17 cellular contexts compared by ENCODE assay signal in genomic region chr14:95039259-95039992, GRCh38.
DNase-seq lines count a peak whose midpoint lies in the region; ATAC-seq and TF ChIP-seq lines count a peak whose summit lies in the region.
"Had no signal": no experiment of that assay in that cellular context is flagged by ENCODE, and none has a peak within 500 bp of the region (broad histone marks: within the 10 kb centered on the region; RNA-seq: fewer than 3 reads in every experiment).

No MANE protein-coding gene starts in this region.

- DNase-seq in activated effector memory CD4-positive, alpha-beta T cell treated with anti-CD3 and anti-CD28 coated beads, Interleukin-2, amount 50 U/mL, for 16 hours, result peak; percentile 37
- DNase-seq in activated effector memory CD4-positive, alpha-beta T cell treated with Interleukin-2 at 50 U/mL for 16 hours, result no peak
- peak; percentile 51 for DNase-seq in RWPE2 (ENCODE audit: low spot score)
- DNase-seq in lung (ENCODE audit: low spot score), result peak; percentile 22
- peak; percentile 45 for DNase-seq in type B pancreatic cell (ENCODE audit: extremely low spot score, unreplicated experiment)
- DNase-seq in globus pallidus (ENCODE audit: low spot score), result no peak
- no peak for DNase-seq in GDM1 (lab: John Stamatoyannopoulos, UW)
- DNase-seq in AG20443 (ENCODE audit: low spot score), result no peak
- DNase-seq: AML-193, COR-L47, DMS53, NCI-H1417 treated with DMSO at 0.1 percent for 48 hours, NCI-H1930, NCI-H748 treated with DMSO at 0.1 percent for 48 hours, PC-3 had no signal

- no peaks in the 10 kb centered on the region for H3K9me3 Mint-ChIP-seq in type B pancreatic cell

- ATAC-seq in RWPE2 (ENCODE audit: low read depth), result no peak
- ATAC-seq in lung (ENCODE audit: insufficient read depth, low FRiP score), result no peak
- ATAC-seq: PC-3 had no signal

- H3K4me1 Mint-ChIP-seq in type B pancreatic cell (ENCODE audit: unreplicated experiment), result peaks cover 16% of the 10 kb centered on the region

- H3K4me3 Mint-ChIP-seq in type B pancreatic cell, result no peak overlapping the region

- H3K27ac ChIP-seq in RWPE2 (ENCODE audit: poor library complexity, severe bottlenecking) (no peak overlapping the region), lung (ENCODE audit: low read depth in 1 of 2, low read length in 1 of 2) (no peak overlapping the region)
- H3K27ac ChIP-seq: RWPE1, SJSA1 had no signal

- H3K27ac Mint-ChIP-seq in type B pancreatic cell, result no peak overlapping the region

- no peaks in the 10 kb centered on the region for H3K4me1 ChIP-seq in RWPE2 (ENCODE audit: insufficient read depth, poor library complexity, severe bottlenecking)
- no peaks in the 10 kb centered on the region for H3K4me1 ChIP-seq in lung (ENCODE audit: control insufficient read depth in 2 of 2, insufficient read depth in 2 of 2, low read length in 2 of 2)

- H3K27me3 Mint-ChIP-seq in type B pancreatic cell, result peaks cover 10% of the 10 kb centered on the region

- H3K9me3 ChIP-seq in RWPE2 (ENCODE audit: severe bottlenecking) (no peaks in the 10 kb centered on the region), lung (ENCODE audit: control insufficient read depth in 2 of 2, insufficient read depth in 1 of 2, low read length in 1 of 2) (peaks cover 0 to 2% of the 10 kb centered on the region in 2 donors)
- H3K9me3 ChIP-seq: SJSA1 had no signal

- no peak overlapping the region for H3K4me3 ChIP-seq in RWPE2 (ENCODE audit: severe bottlenecking)
- H3K4me3 ChIP-seq in lung, result no peak overlapping the region
- H3K4me3 ChIP-seq: SJSA1 had no signal

- TF ChIP-seq CTCF in RWPE2 (IDR thresholded peaks at IDR 0.05; ENCODE audit: poor library complexity, severe bottlenecking), result no peak
- TF ChIP-seq CTCF in lung (IDR thresholded peaks at IDR 0.05; ENCODE audit: control extremely low read depth, extremely low read depth), result no peak
- TF ChIP-seq CTCF in type B pancreatic cell (conservative IDR thresholded peaks at IDR 0.05), result no peak

- H3K27me3 ChIP-seq in RWPE2 (ENCODE audit: insufficient read depth, poor library complexity, severe bottlenecking) (peaks cover 12% of the 10 kb centered on the region), lung (ENCODE audit: control insufficient read depth, insufficient read depth) (no peaks in the 10 kb centered on the region)
- H3K27me3 ChIP-seq: SJSA1 had no signal

- no peaks in the 10 kb centered on the region for H3K36me3 Mint-ChIP-seq in type B pancreatic cell

- WGBS in lung, 2 donors, result 83 to 90% methylated on average over 17 of the region's 17 CpGs

- H3K36me3 ChIP-seq in RWPE2 (ENCODE audit: low read depth) (no peaks in the 10 kb centered on the region), lung (ENCODE audit: control insufficient read depth in 2 of 2, insufficient read depth in 2 of 2, low read length in 2 of 2) (no peaks in the 10 kb centered on the region)
- H3K36me3 ChIP-seq: SJSA1 had no signal

Comparison
In these comparisons a context has a peak if more than half of its experiments do, and no peak if none do; other contexts are left out.
1. DNase-seq: peak in activated effector memory CD4-positive, alpha-beta T cell treated with anti-CD3 and anti-CD28 coated beads, Interleukin-2, amount 50 U/mL, for 16 hours (single experiment), RWPE2 (single experiment), lung (single experiment) and type B pancreatic cell (single experiment); none in activated effector memory CD4-positive, alpha-beta T cell treated with Interleukin-2 at 50 U/mL for 16 hours (single experiment), globus pallidus (single experiment), GDM1 (single experiment) and AG20443 (single experiment).